ENCODE assay signal across 7 cellular contexts in genomic region chr1:173770330-173770729, GRCh38. TPM values are rescaled to one million over a fixed set of nuclear protein-coding genes. Genes with fewer than 3 reads are reported as not detected.
DNase-seq lines count a peak whose midpoint lies in the region; ATAC-seq lines count a peak whose summit lies in the region.
"Not testable (repeated sequence)": the region's sequence is repeated elsewhere in the genome, so short reads cannot be mapped to it uniquely, and the experiment has no call there.

No MANE protein-coding gene starts in this region.

- H3K27ac Mint-ChIP-seq in CD4-positive, alpha-beta memory T cell = peak overlapping the region; percentile 9 to 89 (median 79)
- H3K27ac Mint-ChIP-seq in T-helper 17 cell (peak overlapping the region; percentile 94), naive B cell (peak overlapping the region in 4 of 6 donors; percentile 8 to 90 (median 56))
- H3K27ac Mint-ChIP-seq in activated CD4-positive, alpha-beta memory T cell treated with anti-CD3 and anti-CD28 coated beads for 36 hours = peak overlapping the region; percentile 23
- H3K27ac Mint-ChIP-seq in activated T-helper 17 cell treated with anti-CD3 and anti-CD28 coated beads, Interleukin-2, amount 50 U/mL, for 72 hours = peak overlapping the region; percentile 69
- H3K27ac Mint-ChIP-seq in activated naive CD4-positive, alpha-beta T cell treated with anti-CD3 and anti-CD28 coated beads, Interleukin-2, amount 50 U/mL, for 24 hours = peak overlapping the region; percentile 69
- H3K27ac Mint-ChIP-seq in stimulated activated effector memory CD8-positive, alpha-beta T cell treated with anti-CD3 and anti-CD28 coated beads, Interleukin-12 subunit alpha, Interleukin-12 subunit beta, amount 100 ng/mL, for 72 hours = peak overlapping the region; percentile 9

- peaks cover 19% of the 10 kb centered on the region for H3K4me1 ChIP-seq in CD4-positive, alpha-beta memory T cell (ENCODE audit: insufficient read depth, low read length)

- peaks cover 15 to 25% (median 22%) of the 10 kb centered on the region in 4 donors for H3K4me1 Mint-ChIP-seq in CD4-positive, alpha-beta memory T cell
- H3K4me1 Mint-ChIP-seq in T-helper 17 cell = peaks cover 22% of the 10 kb centered on the region
- peaks cover 28% of the 10 kb centered on the region for H3K4me1 Mint-ChIP-seq in activated CD4-positive, alpha-beta memory T cell treated with anti-CD3 and anti-CD28 coated beads for 36 hours (ENCODE audit: low read depth)
- H3K4me1 Mint-ChIP-seq in activated T-helper 17 cell treated with anti-CD3 and anti-CD28 coated beads, Interleukin-2, amount 50 U/mL, for 72 hours = peaks cover 19% of the 10 kb centered on the region
- H3K4me1 Mint-ChIP-seq in activated naive CD4-positive, alpha-beta T cell treated with anti-CD3 and anti-CD28 coated beads, Interleukin-2, amount 50 U/mL, for 24 hours; naive B cell: not testable (repeated sequence)
- peaks cover 19% of the 10 kb centered on the region for H3K4me1 Mint-ChIP-seq in stimulated activated effector memory CD8-positive, alpha-beta T cell treated with anti-CD3 and anti-CD28 coated beads, Interleukin-12 subunit alpha, Interleukin-12 subunit beta, amount 100 ng/mL, for 72 hours

- not testable (repeated sequence) for H3K27ac ChIP-seq in CD4-positive, alpha-beta memory T cell (ENCODE audit: low read depth, low read length)

- H3K4me3 ChIP-seq in CD4-positive, alpha-beta memory T cell (ENCODE audit: low read length in 2 of 2) = not testable (repeated sequence)

- peaks cover 12% of the 10 kb centered on the region for H3K36me3 ChIP-seq in CD4-positive, alpha-beta memory T cell (ENCODE audit: insufficient read depth, low read length)

- POLR2A ChIA-PET in CD4-positive, alpha-beta memory T cell (lab: Charles Lee; ENCODE audit: partially characterized antibody) = not testable (repeated sequence)
- POLR2A ChIA-PET in activated CD4-positive, alpha-beta memory T cell treated with anti-CD3 and anti-CD28 coated beads for 36 hours (lab: Charles Lee) = interaction anchor here (0.6 kb wide), 1 partner anchor 883 kb away, joined by 4 read pairs; no protein-coding TSS in a partner anchor

- DNase-seq in CD4-positive, alpha-beta memory T cell; T-helper 17 cell; naive B cell; stimulated activated effector memory CD8-positive, alpha-beta T cell treated with anti-CD3 and anti-CD28 coated beads, Interleukin-12 subunit alpha, Interleukin-12 subunit beta, amount 100 ng/mL, for 72 hours (ENCODE audit: low spot score in 2 of 2): not testable (repeated sequence)
- peak; percentile 56 for DNase-seq in activated CD4-positive, alpha-beta memory T cell treated with anti-CD3 and anti-CD28 coated beads for 36 hours

- H3K9me3 ChIP-seq in CD4-positive, alpha-beta memory T cell (ENCODE audit: control insufficient read depth in 1 of 2, low read length in 2 of 2); T-helper 17 cell (ENCODE audit: control insufficient read depth, low read length, poor library complexity, severe bottlenecking): not testable (repeated sequence)

- intact Hi-C loops in CD4-positive, alpha-beta memory T cell (cut with micrococcal nuclease) = not testable (repeated sequence)
- intact Hi-C loops in activated CD4-positive, alpha-beta memory T cell treated with anti-CD3 and anti-CD28 coated beads for 36 hours (cut with micrococcal nuclease) = loop anchor here (2.0 kb wide), 1 partner anchor 56 kb away; the partner anchor contains the start of gene KLHL20

- CTCF ChIA-PET in CD4-positive, alpha-beta memory T cell (lab: Charles Lee; ENCODE audit: partially characterized antibody) = interaction anchor here (2.6 kb wide), 1 partner anchor 340 kb away, joined by 11 read pairs; no protein-coding TSS in a partner anchor
- CTCF ChIA-PET in activated CD4-positive, alpha-beta memory T cell treated with anti-CD3 and anti-CD28 coated beads for 36 hours (lab: Charles Lee) = interaction anchor here (0.7 to 1.2 kb wide), 2 partner anchors 350 to 1028 kb away, joined by 3 read pairs; no protein-coding TSS in a partner anchor

- not testable (repeated sequence) for ATAC-seq in T-helper 17 cell; naive B cell (ENCODE audit: low read depth in 2 of 2); stimulated activated effector memory CD8-positive, alpha-beta T cell treated with anti-CD3 and anti-CD28 coated beads, Interleukin-12 subunit alpha, Interleukin-12 subunit beta, amount 100 ng/mL, for 72 hours
- ATAC-seq in activated T-helper 17 cell treated with anti-CD3 and anti-CD28 coated beads, Interleukin-2, amount 50 U/mL, for 72 hours (replicated peaks) = peak; percentile 59

- not testable (repeated sequence) for H3K9me3 Mint-ChIP-seq in CD4-positive, alpha-beta memory T cell; activated CD4-positive, alpha-beta memory T cell treated with anti-CD3 and anti-CD28 coated beads for 36 hours; activated T-helper 17 cell treated with anti-CD3 and anti-CD28 coated beads, Interleukin-2, amount 50 U/mL, for 72 hours; activated naive CD4-positive, alpha-beta T cell treated with anti-CD3 and anti-CD28 coated beads, Interleukin-2, amount 50 U/mL, for 24 hours; naive B cell; stimulated activated effector memory CD8-positive, alpha-beta T cell treated with anti-CD3 and anti-CD28 coated beads, Interleukin-12 subunit alpha, Interleukin-12 subunit beta, amount 100 ng/mL, for 72 hours

- H3K27me3 ChIP-seq in CD4-positive, alpha-beta memory T cell (ENCODE audit: insufficient read depth, low read length) = not testable (repeated sequence)

- peaks cover 24 to 49% of the 10 kb centered on the region in 2 donors for H3K36me3 Mint-ChIP-seq in CD4-positive, alpha-beta memory T cell
- not testable (repeated sequence) for H3K36me3 Mint-ChIP-seq in T-helper 17 cell (ENCODE audit: low read depth); activated naive CD4-positive, alpha-beta T cell treated with anti-CD3 and anti-CD28 coated beads, Interleukin-2, amount 50 U/mL, for 24 hours; naive B cell
- peaks cover 16% of the 10 kb centered on the region for H3K36me3 Mint-ChIP-seq in activated CD4-positive, alpha-beta memory T cell treated with anti-CD3 and anti-CD28 coated beads for 36 hours
- peaks cover 38% of the 10 kb centered on the region for H3K36me3 Mint-ChIP-seq in activated T-helper 17 cell treated with anti-CD3 and anti-CD28 coated beads, Interleukin-2, amount 50 U/mL, for 72 hours (ENCODE audit: low read depth)
- peaks cover 40% of the 10 kb centered on the region for H3K36me3 Mint-ChIP-seq in stimulated activated effector memory CD8-positive, alpha-beta T cell treated with anti-CD3 and anti-CD28 coated beads, Interleukin-12 subunit alpha, Interleukin-12 subunit beta, amount 100 ng/mL, for 72 hours

- H3K4me3 Mint-ChIP-seq in CD4-positive, alpha-beta memory T cell = peak overlapping the region in 2 of 8 donors; percentile 20 to 50
- not testable (repeated sequence) for H3K4me3 Mint-ChIP-seq in T-helper 17 cell; activated CD4-positive, alpha-beta memory T cell treated with anti-CD3 and anti-CD28 coated beads for 36 hours; activated naive CD4-positive, alpha-beta T cell treated with anti-CD3 and anti-CD28 coated beads, Interleukin-2, amount 50 U/mL, for 24 hours; naive B cell; stimulated activated effector memory CD8-positive, alpha-beta T cell treated with anti-CD3 and anti-CD28 coated beads, Interleukin-12 subunit alpha, Interleukin-12 subunit beta, amount 100 ng/mL, for 72 hours
- H3K4me3 Mint-ChIP-seq in activated T-helper 17 cell treated with anti-CD3 and anti-CD28 coated beads, Interleukin-2, amount 50 U/mL, for 72 hours = peak overlapping the region; percentile 29

- H3K27me3 Mint-ChIP-seq in CD4-positive, alpha-beta memory T cell; T-helper 17 cell; activated CD4-positive, alpha-beta memory T cell treated with anti-CD3 and anti-CD28 coated beads for 36 hours; activated T-helper 17 cell treated with anti-CD3 and anti-CD28 coated beads, Interleukin-2, amount 50 U/mL, for 72 hours; activated naive CD4-positive, alpha-beta T cell treated with anti-CD3 and anti-CD28 coated beads, Interleukin-2, amount 50 U/mL, for 24 hours; naive B cell: not testable (repeated sequence)

RNA-seq across cellular contexts. Expression of gene DARS2, which starts 54.1 kb away (rescaled TPM):
- total RNA-seq in CD4-positive, alpha-beta memory T cell = 10 to 100 TPM; 13.4 to 13.5 TPM
- polyA plus RNA-seq in CD4-positive, alpha-beta memory T cell = 1 to 10 TPM; 3.6 to 9.7 TPM
- 1 to 10 TPM; 4.0 to 5.3 TPM for total RNA-seq in T-helper 17 cell
- 10 to 100 TPM; 43.1 to 43.6 TPM for total RNA-seq in activated CD4-positive, alpha-beta memory T cell treated with anti-CD3 and anti-CD28 coated beads for 36 hours
- 10 to 100 TPM; 25.8 to 38.5 TPM for total RNA-seq in activated T-helper 17 cell treated with anti-CD3 and anti-CD28 coated beads, Interleukin-2, amount 50 U/mL, for 72 hours
- polyA plus RNA-seq in naive B cell (ENCODE audit: low read depth in 6 of 6) = 10 to 100 TPM in 2 of 6 donors, 1 to 10 TPM in 4; 5.8 to 13.8 (median 8.5) TPM

RNA-seq across cellular contexts. Expression of gene CENPL, which starts 54.4 kb away (rescaled TPM):
- 10 to 100 TPM in 1 of 2 experiments, 1 to 10 TPM in 1; 9.0 to 10.2 TPM for total RNA-seq in CD4-positive, alpha-beta memory T cell
- polyA plus RNA-seq in CD4-positive, alpha-beta memory T cell = 1 to 10 TPM; 6.1 to 7.0 TPM
- total RNA-seq in T-helper 17 cell = 1 to 10 TPM; 4.7 to 7.1 TPM
- total RNA-seq in activated CD4-positive, alpha-beta memory T cell treated with anti-CD3 and anti-CD28 coated beads for 36 hours = 10 to 100 TPM; 24.5 to 26.3 TPM
- total RNA-seq in activated T-helper 17 cell treated with anti-CD3 and anti-CD28 coated beads, Interleukin-2, amount 50 U/mL, for 72 hours = 10 to 100 TPM; 25.5 to 33.9 TPM
- 1 to 10 TPM; 4.5 to 9.4 (median 7.4) TPM for polyA plus RNA-seq in naive B cell (ENCODE audit: low read depth in 6 of 6)

RNA-seq across cellular contexts. Expression of gene KLHL20, which starts 55.5 kb away (rescaled TPM):
- total RNA-seq in CD4-positive, alpha-beta memory T cell = 10 to 100 TPM; 41.0 to 43.9 TPM
- 10 to 100 TPM; 24.5 to 26.7 TPM for polyA plus RNA-seq in CD4-positive, alpha-beta memory T cell
- total RNA-seq in T-helper 17 cell = 10 to 100 TPM; 24.8 to 32.1 TPM
- 10 to 100 TPM; 12.9 to 14.9 TPM for total RNA-seq in activated CD4-positive, alpha-beta memory T cell treated with anti-CD3 and anti-CD28 coated beads for 36 hours
- 10 to 100 TPM; 12.5 to 16.1 TPM for total RNA-seq in activated T-helper 17 cell treated with anti-CD3 and anti-CD28 coated beads, Interleukin-2, amount 50 U/mL, for 72 hours
- 10 to 100 TPM; 13.8 to 25.3 (median 20.8) TPM for polyA plus RNA-seq in naive B cell (ENCODE audit: low read depth in 6 of 6)

Comparison
In these comparisons a context has a peak if more than half of its experiments do, and no peak if none do; other contexts are left out.
1. H3K27ac Mint-ChIP-seq: peak in every context shown above with its lines; median percentile 94 in T-helper 17 cell; 79 in CD4-positive, alpha-beta memory T cell; 69 in activated T-helper 17 cell treated with anti-CD3 and anti-CD28 coated beads, Interleukin-2, amount 50 U/mL, for 72 hours; 69 in activated naive CD4-positive, alpha-beta T cell treated with anti-CD3 and anti-CD28 coated beads, Interleukin-2, amount 50 U/mL, for 24 hours; 56 in naive B cell; 23 in activated CD4-positive, alpha-beta memory T cell treated with anti-CD3 and anti-CD28 coated beads for 36 hours; 9 in stimulated activated effector memory CD8-positive, alpha-beta T cell treated with anti-CD3 and anti-CD28 coated beads, Interleukin-12 subunit alpha, Interleukin-12 subunit beta, amount 100 ng/mL, for 72 hours.